ENCODE assay signal across 16 cellular contexts in the genomic region with DNA sequence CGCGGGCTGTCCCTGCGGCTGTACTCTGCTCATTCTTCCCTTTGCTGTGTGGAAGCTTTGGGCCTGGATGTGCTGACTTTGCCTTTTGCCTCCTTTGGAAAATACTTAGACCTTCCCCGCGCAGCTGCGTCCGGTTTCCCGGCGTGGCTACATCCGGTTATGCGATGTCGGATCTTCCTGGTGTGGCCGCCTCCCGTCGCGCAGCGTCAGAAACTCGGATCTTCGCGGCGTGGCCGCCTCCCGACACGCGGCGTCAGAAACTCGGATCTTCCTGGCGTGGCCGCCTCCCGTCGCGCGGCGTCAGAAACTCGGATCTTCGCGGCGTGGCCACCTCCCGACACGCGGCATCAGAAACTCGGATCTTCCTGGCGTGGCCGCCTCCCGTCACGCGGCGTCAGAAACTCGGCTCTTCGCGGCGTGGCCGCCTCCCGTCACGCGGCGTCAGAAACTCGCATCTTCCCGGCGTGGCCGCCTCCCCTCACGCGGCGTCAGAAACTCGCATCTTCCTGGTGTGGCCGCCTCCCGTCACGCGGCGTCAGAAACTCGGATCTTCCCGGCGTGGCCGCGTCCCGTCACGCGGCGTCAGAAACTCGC.
"Had no signal": no experiment of that assay in that cellular context is flagged by ENCODE, and none has a peak within 500 bp of the region (broad histone marks: within the 10 kb centered on the region; RNA-seq: fewer than 3 reads in every experiment).

No MANE protein-coding gene starts in this region.

- H3K4me1 Mint-ChIP-seq: activated T-helper 17 cell treated with anti-CD3 and anti-CD28 coated beads, Interleukin-2, amount 50 U/mL, for 72 hours; central memory CD8-positive, alpha-beta T cell; stimulated activated effector memory CD8-positive, alpha-beta T cell treated with anti-CD3 and anti-CD28 coated beads, Interleukin-12 subunit alpha, Interleukin-12 subunit beta, amount 100 ng/mL, for 72 hours had no signal

- H3K9me3 Mint-ChIP-seq: activated CD4-positive, alpha-beta T cell treated with anti-CD3 and anti-CD28 coated beads, Interleukin-2, amount 10 ng/mL, durations not matched to agents 7 days and 5 days; activated naive CD4-positive, alpha-beta T cell treated with anti-CD3 and anti-CD28 coated beads for 36 hours; activated T-helper 17 cell treated with anti-CD3 and anti-CD28 coated beads, Interleukin-2, amount 50 U/mL, for 72 hours; central memory CD8-positive, alpha-beta T cell; memory B cell; nephron; stimulated activated effector memory CD8-positive, alpha-beta T cell treated with anti-CD3 and anti-CD28 coated beads, Interleukin-12 subunit alpha, Interleukin-12 subunit beta, amount 100 ng/mL, for 72 hours had no signal

- H3K27ac Mint-ChIP-seq: activated CD4-positive, alpha-beta T cell treated with anti-CD3 and anti-CD28 coated beads, Interleukin-2, amount 10 ng/mL, durations not matched to agents 7 days and 5 days; activated naive CD4-positive, alpha-beta T cell treated with anti-CD3 and anti-CD28 coated beads for 36 hours; activated T-helper 17 cell treated with anti-CD3 and anti-CD28 coated beads, Interleukin-2, amount 50 U/mL, for 72 hours; stimulated activated effector memory CD8-positive, alpha-beta T cell treated with anti-CD3 and anti-CD28 coated beads, Interleukin-12 subunit alpha, Interleukin-12 subunit beta, amount 100 ng/mL, for 72 hours had no signal

- H3K27me3 Mint-ChIP-seq: activated CD4-positive, alpha-beta T cell treated with anti-CD3 and anti-CD28 coated beads, Interleukin-2, amount 10 ng/mL, durations not matched to agents 7 days and 5 days; activated T-helper 17 cell treated with anti-CD3 and anti-CD28 coated beads, Interleukin-2, amount 50 U/mL, for 72 hours; central memory CD8-positive, alpha-beta T cell; memory B cell had no signal

- H3K4me3 ChIP-seq: ovary, SK-N-MC, smooth muscle cell, upper lobe of right lung had no signal

- H3K36me3 ChIP-seq: ovary had no signal

- DNase-seq: activated CD4-positive, alpha-beta T cell treated with anti-CD3 and anti-CD28 coated beads, Interleukin-2, amount 10 ng/mL, durations not matched to agents 7 days and 5 days; activated naive CD4-positive, alpha-beta T cell treated with anti-CD3 and anti-CD28 coated beads for 36 hours; activated T-cell treated with anti-CD3 and anti-CD28 coated beads for 4 hours; effector memory CD4-positive, alpha-beta T cell; hypothalamus; substantia nigra; T-helper 1 cell; upper lobe of right lung had no signal

- ATAC-seq: activated T-helper 17 cell treated with anti-CD3 and anti-CD28 coated beads, Interleukin-2, amount 50 U/mL, for 72 hours; stimulated activated effector memory CD8-positive, alpha-beta T cell treated with anti-CD3 and anti-CD28 coated beads, Interleukin-12 subunit alpha, Interleukin-12 subunit beta, amount 100 ng/mL, for 72 hours; upper lobe of right lung had no signal

- H3K4me3 Mint-ChIP-seq: activated CD4-positive, alpha-beta T cell treated with anti-CD3 and anti-CD28 coated beads, Interleukin-2, amount 10 ng/mL, durations not matched to agents 7 days and 5 days; activated naive CD4-positive, alpha-beta T cell treated with anti-CD3 and anti-CD28 coated beads for 36 hours; activated T-helper 17 cell treated with anti-CD3 and anti-CD28 coated beads, Interleukin-2, amount 50 U/mL, for 72 hours; central memory CD8-positive, alpha-beta T cell; memory B cell; nephron; stimulated activated effector memory CD8-positive, alpha-beta T cell treated with anti-CD3 and anti-CD28 coated beads, Interleukin-12 subunit alpha, Interleukin-12 subunit beta, amount 100 ng/mL, for 72 hours had no signal

- H3K27ac ChIP-seq: SK-N-MC, upper lobe of right lung had no signal

- H3K9me3 ChIP-seq: ovary, upper lobe of right lung had no signal

- H3K27me3 ChIP-seq: ovary, upper lobe of right lung had no signal

- H3K4me1 ChIP-seq: upper lobe of right lung had no signal
